ENCODE assay signal across 23 cellular contexts in the genomic region with DNA sequence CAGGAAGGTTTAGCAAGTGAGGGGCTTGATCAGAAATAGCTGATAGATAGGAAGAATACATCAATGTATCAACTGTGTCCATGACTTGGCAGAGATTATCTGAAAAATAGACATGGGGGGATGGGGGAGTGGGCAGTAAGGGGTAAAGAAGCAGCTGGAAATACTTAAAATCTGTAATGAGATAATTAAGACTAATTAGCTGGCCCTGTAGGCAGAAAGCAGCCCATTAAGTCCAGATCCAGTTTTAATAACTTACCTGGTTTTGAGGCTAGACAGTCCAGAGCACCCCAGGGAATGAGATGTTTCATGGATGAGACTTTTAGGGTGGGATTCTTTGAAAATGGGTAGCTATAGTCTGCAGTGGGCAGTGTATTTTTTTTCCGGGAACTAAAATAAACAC.
DNase-seq lines count a peak whose midpoint lies in the region; ATAC-seq, FAIRE-seq and TF ChIP-seq lines count a peak whose summit lies in the region.
"Had no signal": no experiment of that assay in that cellular context is flagged by ENCODE, and none has a peak within 500 bp of the region (broad histone marks: within the 10 kb centered on the region; RNA-seq: fewer than 3 reads in every experiment).

No MANE protein-coding gene starts in this region.

- H3K27ac ChIP-seq in SK-N-SH (ENCODE audit: low read depth in 2 of 2, low read length in 1 of 2) = peak overlapping the region in 1 of 2 experiments; percentile 94; a peak in 2 of 4 replicates
- no peak overlapping the region for H3K27ac ChIP-seq in astrocyte (ENCODE audit: low read depth, low read length)
- H3K27ac ChIP-seq in lower lobe of right lung = no peak overlapping the region
- H3K27ac ChIP-seq: BLaER1 treated with 17β-estradiol and CSF1 and Interleukin-3, amounts not matched to agents 10 nM and 100 nM; C4-2B had no signal

- TF ChIP-seq EP300 in SK-N-SH (IDR thresholded peaks at IDR 0.05; ENCODE audit: borderline replicate concordance in 1 of 2, low read depth in 1 of 2, low read length in 1 of 2) = peak in 1 of 2 experiments; percentile 96; a peak in 2 of 4 replicates

- DNase-seq in BE2C = peak; percentile 61
- DNase-seq in NCI-H69 (lab: John Stamatoyannopoulos, UW) = peak; percentile 72
- peak; percentile 59 for DNase-seq in SK-N-SH
- DNase-seq in astrocyte (ENCODE audit: low read depth) = no peak
- no peak for DNase-seq in RPMI8226
- DNase-seq in lower lobe of right lung = no peak
- DNase-seq: 8988T; ACHN; Caco-2; Calu3; CD4-positive, alpha-beta T cell; CD8-positive, alpha-beta T cell; DMS79 treated with DMSO at 0.1 percent for 48 hours; GF-D8 had no signal

- 0 out of 2 replicates have a peak, but pooled peaks have one; percentile 0 for TF ChIP-seq RAD21 in SK-N-SH (IDR thresholded peaks at IDR 0.05; ENCODE audit: low read length)

- H3K27me3 ChIP-seq in BE2C (no peaks in the 10 kb centered on the region), SK-N-SH (ENCODE audit: insufficient read depth) (no peaks in the 10 kb centered on the region), astrocyte (ENCODE audit: insufficient read depth, low read length) (no peaks in the 10 kb centered on the region), lower lobe of right lung (ENCODE audit: low read depth) (no peaks in the 10 kb centered on the region)
- H3K27me3 ChIP-seq: BLaER1 treated with 17β-estradiol and CSF1 and Interleukin-3, amounts not matched to agents 10 nM and 100 nM had no signal

- no peak overlapping the region for H3K27ac Mint-ChIP-seq in astrocyte (ENCODE audit: unreplicated experiment)
- H3K27ac Mint-ChIP-seq: CD4-positive, alpha-beta T cell; CD8-positive, alpha-beta T cell had no signal

- 50% methylated on average over 1 of the region's 1 CpG for whole genome bisulfite sequencing in SK-N-SH (ENCODE audit: low lambda C conversion rate)

- no peaks in the 10 kb centered on the region for H3F3A ChIP-seq in SK-N-SH (replicated peaks; ENCODE audit: insufficient read depth)

- H3K27me3 Mint-ChIP-seq in astrocyte (ENCODE audit: low read depth, unreplicated experiment) = no peaks in the 10 kb centered on the region

- H2AFZ ChIP-seq in SK-N-SH (ENCODE audit: low read depth) (no peak overlapping the region), astrocyte (ENCODE audit: low read depth, low read length) (no peak overlapping the region)

- no peaks in the 10 kb centered on the region for H3K4me1 Mint-ChIP-seq in astrocyte (ENCODE audit: low read depth, unreplicated experiment)

- H3K4me1 ChIP-seq in BE2C = peaks cover 27% of the 10 kb centered on the region
- H3K4me1 ChIP-seq in SK-N-SH (ENCODE audit: control insufficient read depth in 1 of 2, insufficient read depth in 2 of 2, low read depth in 1 of 2, low read length in 1 of 2) = peaks cover 0 to 11% of the 10 kb centered on the region in 2 experiments; a peak in 2 of 4 replicates
- no peaks in the 10 kb centered on the region for H3K4me1 ChIP-seq in astrocyte (ENCODE audit: insufficient read depth, low read length)
- H3K4me1 ChIP-seq in lower lobe of right lung = no peaks in the 10 kb centered on the region
- H3K4me1 ChIP-seq: BLaER1 treated with 17β-estradiol and CSF1 and Interleukin-3, amounts not matched to agents 10 nM and 100 nM; Caco-2 had no signal

- no peak overlapping the region for H3K9ac ChIP-seq in SK-N-SH
- H3K9ac ChIP-seq in astrocyte (ENCODE audit: low read length) = no peak overlapping the region
- H3K9ac ChIP-seq: BLaER1 treated with 17β-estradiol and CSF1 and Interleukin-3, amounts not matched to agents 10 nM and 100 nM had no signal

- no peak overlapping the region for H3K4me3 Mint-ChIP-seq in astrocyte (ENCODE audit: unreplicated experiment)
- H3K4me3 Mint-ChIP-seq: CD4-positive, alpha-beta T cell; CD8-positive, alpha-beta T cell had no signal

- no peaks in the 10 kb centered on the region for H3K9me3 ChIP-seq in BE2C
- H3K9me3 ChIP-seq in SK-N-SH = no peaks in the 10 kb centered on the region
- H3K9me3 ChIP-seq in astrocyte (ENCODE audit: insufficient read depth, low read depth, low read length) = no peaks in the 10 kb centered on the region
- no peaks in the 10 kb centered on the region for H3K9me3 ChIP-seq in lower lobe of right lung
- H3K9me3 ChIP-seq: BLaER1 treated with 17β-estradiol and CSF1 and Interleukin-3, amounts not matched to agents 10 nM and 100 nM; Caco-2 had no signal

- ATAC-seq in lower lobe of right lung (no peak), HG03520 (IDR thresholded peaks at IDR 0.05; ENCODE audit: unreplicated experiment) (no peak), GM21360 (IDR thresholded peaks at IDR 0.05; ENCODE audit: unreplicated experiment) (no peak)
- ATAC-seq: CD8-positive, alpha-beta T cell had no signal

- no peaks in the 10 kb centered on the region for H4K20me1 ChIP-seq in SK-N-SH (ENCODE audit: insufficient read depth)
- no peaks in the 10 kb centered on the region for H4K20me1 ChIP-seq in astrocyte (ENCODE audit: insufficient read depth, low read length)
- H4K20me1 ChIP-seq: BLaER1 treated with 17β-estradiol and CSF1 and Interleukin-3, amounts not matched to agents 10 nM and 100 nM had no signal

- H3K4me2 ChIP-seq in SK-N-SH (no peak overlapping the region), astrocyte (ENCODE audit: low read length) (no peak overlapping the region)
- H3K4me2 ChIP-seq: BLaER1 treated with 17β-estradiol and CSF1 and Interleukin-3, amounts not matched to agents 10 nM and 100 nM had no signal

- TF ChIP-seq CTCF in BE2C (IDR thresholded peaks at IDR 0.05; ENCODE audit: low read depth, low read length) (no peak), SK-N-SH (IDR thresholded peaks at IDR 0.05) (no peak), astrocyte (IDR thresholded peaks at IDR 0.05; ENCODE audit: insufficient read depth, low read depth, low read length) (no peak), lower lobe of right lung (IDR thresholded peaks at IDR 0.05) (no peak)

- H3K36me3 Mint-ChIP-seq in astrocyte (ENCODE audit: low read depth, unreplicated experiment) = no peaks in the 10 kb centered on the region
- H3K36me3 Mint-ChIP-seq: CD8-positive, alpha-beta T cell had no signal

- intact Hi-C loops in lower lobe of right lung (cut with DNase I) = no loop called here

- H3K36me3 ChIP-seq in BE2C (peaks cover 8% of the 10 kb centered on the region), SK-N-SH (replicated peaks in 1 of 2; ENCODE audit: control insufficient read depth in 1 of 2, insufficient read depth in 2 of 2, low read length in 1 of 2) (no peaks in the 10 kb centered on the region), astrocyte (ENCODE audit: insufficient read depth, low read length) (no peaks in the 10 kb centered on the region), lower lobe of right lung (no peaks in the 10 kb centered on the region)
- H3K36me3 ChIP-seq: BLaER1 treated with 17β-estradiol and CSF1 and Interleukin-3, amounts not matched to agents 10 nM and 100 nM had no signal

- CTCF ChIA-PET in SK-N-SH (lab: Yijun Ruan, JAX) = interaction anchor here (1.0 to 2.9 kb wide), 5 partner anchors 9 to 448 kb away, joined by 3 to 9 read pairs (median 6); no protein-coding TSS in a partner anchor

- H3K79me2 ChIP-seq in SK-N-SH (ENCODE audit: insufficient read depth) (no peaks in the 10 kb centered on the region), astrocyte (ENCODE audit: insufficient read depth, low read length) (no peaks in the 10 kb centered on the region)

- H3K9me2 ChIP-seq in SK-N-SH = no peaks in the 10 kb centered on the region

- H3K4me3 ChIP-seq in BE2C (ENCODE audit: low read depth, low read length) (no peak overlapping the region), SK-N-SH (ENCODE audit: low read depth in 2 of 2, low read length in 1 of 2) (no peak overlapping the region), astrocyte (ENCODE audit: insufficient read depth, low read depth, low read length) (no peak overlapping the region), lower lobe of right lung (no peak overlapping the region)
- H3K4me3 ChIP-seq: BLaER1 treated with 17β-estradiol and CSF1 and Interleukin-3, amounts not matched to agents 10 nM and 100 nM had no signal

- peak; percentile 41 for FAIRE-seq in astrocyte (lab: Jason Lieb, UNC)
- FAIRE-seq: A204.1, D721Med, G401.6, GM12891, GM19239 had no signal

- POLR2A ChIA-PET in SK-N-SH (lab: Yijun Ruan, JAX) = interaction anchor here (1.0 to 1.8 kb wide), 2 partner anchors 9 to 13 kb away, joined by 3 to 6 read pairs; no protein-coding TSS in a partner anchor

- no peaks in the 10 kb centered on the region for H3K9me3 Mint-ChIP-seq in astrocyte (ENCODE audit: unreplicated experiment)
- H3K9me3 Mint-ChIP-seq: CD4-positive, alpha-beta T cell; CD8-positive, alpha-beta T cell had no signal

TF ChIP-seq in SK-N-SH, 30 proteins besides CTCF, POLR2A, EP300 and RAD21:
- TF ChIP-seq NRF1 (IDR thresholded peaks at IDR 0.05; ENCODE audit: low read depth, low read length) (no peak), POLR2AphosphoS5 (IDR thresholded peaks at IDR 0.05; ENCODE audit: low read depth, low read length) (no peak), FOXJ3 (CRISPR knock-in tag; IDR thresholded peaks at IDR 0.05) (0 out of 2 replicates have a peak, but pooled peaks have one; percentile 29), GATA2 (CRISPR knock-in tag; IDR thresholded peaks at IDR 0.05) (peak; percentile 65), CHD2 (IDR thresholded peaks at IDR 0.05; ENCODE audit: low read length, partially characterized antibody) (peak; percentile 84), RCOR1 (IDR thresholded peaks at IDR 0.05; ENCODE audit: low read length) (peak; percentile 67; the same call in 1 of the 2 replicates), MXI1 (IDR thresholded peaks at IDR 0.05; ENCODE audit: low read depth, low read length) (0 out of 2 replicates have a peak, but pooled peaks have one; percentile 12)

Comparison
In these comparisons a context has a peak if more than half of its experiments do, and no peak if none do; other contexts are left out.
1. DNase-seq: peak in BE2C (single experiment), NCI-H69 (single experiment) and SK-N-SH (single experiment); none in astrocyte (single experiment), RPMI8226 (single experiment) and lower lobe of right lung (single experiment).